27 cellular contexts compared by ENCODE assay signal in the genomic region with DNA sequence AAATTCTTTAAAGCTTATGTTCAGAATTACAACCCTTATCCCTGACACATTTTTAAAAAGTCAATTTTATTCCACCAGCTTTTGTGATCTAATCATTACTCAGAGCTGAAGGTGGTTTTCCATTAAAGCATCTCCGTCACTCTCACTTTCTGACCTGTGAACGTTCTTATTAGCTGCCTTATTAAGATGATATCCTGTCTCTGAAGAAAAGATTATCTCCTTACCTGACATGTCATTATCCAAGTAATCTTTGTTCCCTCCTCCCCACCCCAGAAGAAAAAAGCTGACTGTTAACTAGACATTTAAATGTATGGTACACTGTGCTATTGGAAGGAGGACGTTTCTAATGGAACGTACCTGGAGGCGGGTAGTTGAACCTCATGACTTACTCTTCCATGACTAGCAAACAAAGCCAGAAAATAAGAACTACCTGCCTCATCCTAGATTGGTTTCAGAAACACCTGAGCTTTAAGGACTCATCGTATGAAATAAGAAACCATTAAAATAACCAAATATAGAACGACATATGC.
"Had no signal": no experiment of that assay in that cellular context is flagged by ENCODE, and none has a peak within 500 bp of the region (broad histone marks: within the 10 kb centered on the region; RNA-seq: fewer than 3 reads in every experiment).

No MANE protein-coding gene starts in this region.

- H3K9me3 ChIP-seq: ascending aorta, breast epithelium, esophagus squamous epithelium, gastroesophageal sphincter had no signal

- H3K4me3 ChIP-seq: ascending aorta, breast epithelium, esophagus squamous epithelium, gastroesophageal sphincter had no signal

- H3K36me3 ChIP-seq: breast epithelium had no signal

- H3K27me3 ChIP-seq: ascending aorta, breast epithelium, esophagus squamous epithelium, gastroesophageal sphincter had no signal

- H3K27ac ChIP-seq: ascending aorta, breast epithelium, epithelial cell of prostate, esophagus squamous epithelium, gastroesophageal sphincter had no signal

- ATAC-seq: activated CD4-positive, alpha-beta T cell treated with anti-CD3 and anti-CD28 coated beads for 36 hours; activated CD8-positive, alpha-beta memory T cell treated with anti-CD3 and anti-CD28 coated beads, Interleukin-2, amount 10 ng/mL, durations not matched to agents 7 days and 5 days; activated CD8-positive, alpha-beta T cell treated with anti-CD3 and anti-CD28 coated beads, Interleukin-2, amount 10 ng/mL, durations not matched to agents 7 days and 5 days; activated naive CD4-positive, alpha-beta T cell treated with anti-CD3 and anti-CD28 coated beads, Interleukin-2, amount 50 U/mL, for 72 hours; effector memory CD8-positive, alpha-beta T cell; gastroesophageal sphincter; T-helper 17 cell had no signal

- DNase-seq: activated CD4-positive, alpha-beta memory T cell treated with anti-CD3 and anti-CD28 coated beads for 36 hours; activated CD4-positive, alpha-beta T cell treated with anti-CD3 and anti-CD28 coated beads for 36 hours; activated CD4-positive, alpha-beta T cell treated with anti-CD3 and anti-CD28 coated beads, Interleukin-2, amount 10 ng/mL, durations not matched to agents 24 days and 14 days; activated CD4-positive, CD25-positive, alpha-beta regulatory T cell; activated CD4-positive, CD25-positive, alpha-beta regulatory T cell treated with anti-CD3 and anti-CD28 coated beads, Interleukin-2, amount 50 U/mL, for 72 hours; activated CD8-positive, alpha-beta memory T cell treated with anti-CD3 and anti-CD28 coated beads, Interleukin-2, amount 10 ng/mL, durations not matched to agents 7 days and 5 days; activated CD8-positive, alpha-beta memory T cell treated with anti-CD3 and anti-CD28 coated beads, Interleukin-2, amount 50 U/mL, for 4 hours; activated CD8-positive, alpha-beta T cell treated with anti-CD3 and anti-CD28 coated beads, Interleukin-2, amount 10 ng/mL, durations not matched to agents 7 days and 5 days; activated effector memory CD4-positive, alpha-beta T cell treated with anti-CD3 and anti-CD28 coated beads, Interleukin-2, amount 50 U/mL, for 16 hours; activated naive CD4-positive, alpha-beta T cell treated with anti-CD3 and anti-CD28 coated beads for 36 hours; activated naive CD8-positive, alpha-beta T cell treated with anti-CD3 and anti-CD28 coated beads, Interleukin-2, amount 10 ng/mL, durations not matched to agents 7 days and 5 days; activated T-cell treated with anti-CD3 and anti-CD28 coated beads, Interleukin-2, amount 50 U/mL, for 1 hour; activated T-cell treated with anti-CD3 and anti-CD28 coated beads, Interleukin-2, amount 50 U/mL, for 48 hours; cortex of kidney; dermis blood vessel endothelial cell; effector CD4-positive, alpha-beta T cell; effector memory CD8-positive, alpha-beta T cell; esophagus squamous epithelium; foreskin melanocyte; T-helper 1 cell; T-helper 17 cell; T1000 had no signal
